ENCODE assay signal across 1 cellular context in the genomic region with DNA sequence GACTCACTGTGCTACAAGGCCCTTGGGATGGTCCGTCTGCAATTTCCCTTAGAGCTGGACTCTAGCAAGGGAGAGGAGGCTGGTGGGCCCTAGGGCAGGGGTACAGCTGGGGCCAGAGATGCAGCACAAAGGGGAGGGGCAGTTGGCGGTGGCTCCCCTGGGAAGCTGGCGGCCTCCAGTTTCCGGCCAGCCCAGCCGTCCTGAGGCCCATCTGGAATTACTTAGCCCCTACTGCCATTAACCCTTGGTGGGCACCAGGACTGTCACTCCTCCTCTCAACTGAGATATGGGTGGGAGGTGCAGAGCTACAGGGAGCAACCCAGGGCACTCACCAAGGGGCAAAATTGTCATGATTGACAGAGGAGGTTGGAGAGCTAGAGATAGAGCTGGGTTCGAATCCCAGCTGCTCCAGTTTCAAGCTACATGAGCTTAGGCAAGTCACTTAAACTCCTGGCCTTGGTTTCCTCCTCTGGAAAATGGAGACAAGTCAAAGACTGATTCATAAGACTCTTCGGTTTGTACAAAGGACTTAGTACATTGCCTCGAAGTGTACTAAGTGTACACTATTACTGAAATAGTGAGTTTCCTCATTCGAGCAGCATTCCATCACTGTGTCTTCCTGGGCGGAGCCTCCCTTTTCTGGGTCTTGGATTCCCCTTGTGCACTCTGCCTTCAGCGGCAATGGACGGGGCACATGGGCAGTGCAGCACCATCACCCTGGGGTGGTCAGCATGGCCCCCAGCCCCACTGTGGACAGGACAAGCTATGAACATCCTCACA.
TF ChIP-seq lines count a peak whose summit lies in the region.

No MANE protein-coding gene starts in this region.

TF ChIP-seq in IMR-90, 13 proteins besides CTCF, POLR2A, EP300 and RAD21:
- TF ChIP-seq MAFK (IDR thresholded peaks at IDR 0.05; ENCODE audit: low read depth, low read length): no peak
- TF ChIP-seq CEBPB (IDR thresholded peaks at IDR 0.05; ENCODE audit: low read depth, low read length): no peak
- no peak for TF ChIP-seq SMC3 (IDR thresholded peaks at IDR 0.05; ENCODE audit: low read depth, low read length)
- TF ChIP-seq BHLHE40 (IDR thresholded peaks at IDR 0.05; ENCODE audit: low read depth, low read length): no peak
- no peak for TF ChIP-seq MXI1 (IDR thresholded peaks at IDR 0.05; ENCODE audit: borderline replicate concordance, low read depth, low read length)
- no peak for TF ChIP-seq RFX5 (IDR thresholded peaks at IDR 0.05; ENCODE audit: low read depth, low read length)
- TF ChIP-seq, protein P1, sequence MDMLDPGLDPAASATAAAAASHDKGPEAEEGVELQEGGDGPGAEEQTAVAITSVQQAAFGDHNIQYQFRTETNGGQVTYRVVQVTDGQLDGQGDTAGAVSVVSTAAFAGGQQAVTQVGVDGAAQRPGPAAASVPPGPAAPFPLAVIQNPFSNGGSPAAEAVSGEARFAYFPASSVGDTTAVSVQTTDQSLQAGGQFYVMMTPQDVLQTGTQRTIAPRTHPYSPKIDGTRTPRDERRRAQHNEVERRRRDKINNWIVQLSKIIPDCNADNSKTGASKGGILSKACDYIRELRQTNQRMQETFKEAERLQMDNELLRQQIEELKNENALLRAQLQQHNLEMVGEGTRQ (IDR thresholded peaks at IDR 0.05; ENCODE audit: low read depth, low read length): no peak
- TF ChIP-seq RCOR1 (IDR thresholded peaks at IDR 0.05; ENCODE audit: insufficient replicate concordance, low read length): no peak
- no peak for TF ChIP-seq CHD1 (IDR thresholded peaks at IDR 0.05; ENCODE audit: low read depth, low read length)
- no peak for TF ChIP-seq NFE2L2 (IDR thresholded peaks at IDR 0.05; ENCODE audit: low read depth, low read length)
- TF ChIP-seq FOS (IDR thresholded peaks at IDR 0.05; ENCODE audit: low read depth, low read length): no peak
